27 cellular contexts compared by ENCODE assay signal in the genomic region with DNA sequence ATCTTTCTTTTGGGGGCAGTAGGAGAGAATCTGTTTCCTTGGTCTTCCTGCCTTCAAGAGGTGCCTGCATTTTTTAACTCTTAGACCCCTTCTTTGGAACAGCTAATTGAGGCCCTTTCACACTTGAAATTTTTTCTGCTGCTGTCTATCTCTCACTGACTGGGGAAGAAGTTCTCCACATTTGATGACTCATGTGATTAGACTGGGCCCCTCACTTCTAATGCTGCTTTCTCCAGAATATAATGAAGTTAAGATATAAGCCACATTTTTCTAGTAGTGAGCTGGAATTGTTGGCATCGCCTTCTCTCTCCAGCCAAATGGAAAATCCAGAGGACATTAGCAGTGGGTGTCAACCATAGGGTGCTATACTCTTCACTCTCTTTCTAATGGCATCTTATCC. TPM values are rescaled to one million over a fixed set of nuclear protein-coding genes. Genes with fewer than 3 reads are reported as not detected.
DNase-seq lines count a peak whose midpoint lies in the region; ATAC-seq and TF ChIP-seq lines count a peak whose summit lies in the region.
"Had no signal": no experiment of that assay in that cellular context is flagged by ENCODE, and none has a peak within 500 bp of the region (broad histone marks: within the 10 kb centered on the region; RNA-seq: fewer than 3 reads in every experiment).

No MANE protein-coding gene starts in this region.

- H3K4me1 ChIP-seq in adipocyte (ENCODE audit: control insufficient read depth, insufficient read depth, low read length) (peaks cover 39% of the 10 kb centered on the region), foreskin keratinocyte (peaks cover 8% of the 10 kb centered on the region)
- H3K4me1 ChIP-seq: heart left ventricle, pancreas, right atrium auricular region had no signal

- H3K36me3 ChIP-seq in adipocyte (ENCODE audit: control insufficient read depth, insufficient read depth, low read length, severe bottlenecking), result no peaks in the 10 kb centered on the region
- H3K36me3 ChIP-seq: heart left ventricle, MG63, pancreas, right atrium auricular region, thoracic aorta had no signal

- DNase-seq in HT1080 (ENCODE audit: low read depth) (peak; percentile 58), adipocyte (ENCODE audit: low read depth) (no peak), foreskin keratinocyte (no peak), dedifferentiated amniotic fluid mesenchymal stem cell (ENCODE audit: extremely low spot score) (no peak), NCI-H446 (lab: John Stamatoyannopoulos, UW) (no peak)
- DNase-seq: activated CD4-positive, CD25-positive, alpha-beta regulatory T cell treated with anti-CD3 and anti-CD28 coated beads, Interleukin-2, amount 50 U/mL, for 72 hours; activated CD8-positive, alpha-beta T cell treated with anti-CD3 and anti-CD28 coated beads for 36 hours; activated effector memory CD4-positive, alpha-beta T cell treated with anti-CD3 and anti-CD28 coated beads, Interleukin-2, amount 50 U/mL, for 16 hours; activated naive CD8-positive, alpha-beta T cell treated with anti-CD3 and anti-CD28 coated beads, Interleukin-2, amount 10 ng/mL, durations not matched to agents 7 days and 5 days; CD4-positive, CD25-positive, alpha-beta regulatory T cell; heart left ventricle; left colon; naive thymus-derived CD8-positive, alpha-beta T cell; NCI-H1417 treated with DMSO at 0.1 percent for 48 hours; NCI-H446 treated with DMSO at 0.1 percent for 48 hours; pancreas; Right ventricle myocardium superior; stimulated activated CD4-positive, alpha-beta T cell treated with anti-CD3 and anti-CD28 coated beads, Interleukin-12 subunit alpha, Interleukin-12 subunit beta, amount 100 ng/mL, for 4 hours; stimulated activated CD4-positive, alpha-beta T cell treated with anti-CD3 and anti-CD28 coated beads, Interleukin-4, amount 100 ng/mL, for 4 hours; stimulated activated naive CD4-positive, alpha-beta T cell; T-cell had no signal

- ATAC-seq in foreskin keratinocyte (no peak), GM21737 (IDR thresholded peaks at IDR 0.05; ENCODE audit: unreplicated experiment) (no peak), HG03135 (IDR thresholded peaks at IDR 0.05; ENCODE audit: unreplicated experiment) (no peak)
- ATAC-seq: activated CD8-positive, alpha-beta T cell treated with anti-CD3 and anti-CD28 coated beads for 36 hours; heart left ventricle; left colon; naive thymus-derived CD8-positive, alpha-beta T cell; pancreas; T-cell had no signal

- peak overlapping the region; percentile 13 for H3K4me3 ChIP-seq in adipocyte (ENCODE audit: low read length)
- H3K4me3 ChIP-seq: heart left ventricle, MG63, pancreas, right atrium auricular region, thoracic aorta had no signal

- H3K27ac ChIP-seq in foreskin keratinocyte, result peak overlapping the region; percentile 45
- H3K27ac ChIP-seq: heart left ventricle, pancreas, right atrium auricular region, thoracic aorta had no signal

- H3K9ac ChIP-seq in adipocyte (ENCODE audit: low read length), result no peak overlapping the region

- H3K9me3 ChIP-seq in adipocyte (ENCODE audit: control insufficient read depth, low read length), result no peaks in the 10 kb centered on the region
- H3K9me3 ChIP-seq: heart left ventricle, MG63, pancreas, right atrium auricular region, thoracic aorta had no signal

- no peaks in the 10 kb centered on the region for H3K27me3 ChIP-seq in adipocyte (replicated peaks; ENCODE audit: control insufficient read depth, insufficient read depth, low read length)
- H3K27me3 ChIP-seq in foreskin keratinocyte, result no peaks in the 10 kb centered on the region
- H3K27me3 ChIP-seq: heart left ventricle, MG63, pancreas, right atrium auricular region had no signal

- TF ChIP-seq CTCF in foreskin keratinocyte (conservative IDR thresholded peaks at IDR 0.05), result no peak

RNA-seq across cellular contexts. Expression of gene ZNF474, which starts 12.4 kb away (rescaled TPM):
- 0.08 TPM in 1 of 2 replicates, not detected in the other for total RNA-seq in HT1080 (2014; rRNA removed; shearing (Covaris generic))
- polyA plus RNA-seq in HT1080 (2015; cell fraction: cytosol; rRNA removed), result 0.07 and 0.28 TPM in 2 replicates
- 0.06 and 0.60 TPM in 2 replicates for polyA plus RNA-seq in HT1080 (2015; cell fraction: nucleus; rRNA removed)
- not detected in 2 replicates for total RNA-seq in foreskin keratinocyte
- polyA plus RNA-seq in foreskin keratinocyte, result not detected in 2 replicates
- total RNA-seq: activated CD8-positive, alpha-beta T cell treated with anti-CD3 and anti-CD28 coated beads for 36 hours; left colon; OCI-LY7; right atrium auricular region; Right ventricle myocardium superior had no signal
- polyA plus RNA-seq: naive thymus-derived CD8-positive, alpha-beta T cell had no signal
